ENCODE assay signal across 15 cellular contexts in the genomic region with DNA sequence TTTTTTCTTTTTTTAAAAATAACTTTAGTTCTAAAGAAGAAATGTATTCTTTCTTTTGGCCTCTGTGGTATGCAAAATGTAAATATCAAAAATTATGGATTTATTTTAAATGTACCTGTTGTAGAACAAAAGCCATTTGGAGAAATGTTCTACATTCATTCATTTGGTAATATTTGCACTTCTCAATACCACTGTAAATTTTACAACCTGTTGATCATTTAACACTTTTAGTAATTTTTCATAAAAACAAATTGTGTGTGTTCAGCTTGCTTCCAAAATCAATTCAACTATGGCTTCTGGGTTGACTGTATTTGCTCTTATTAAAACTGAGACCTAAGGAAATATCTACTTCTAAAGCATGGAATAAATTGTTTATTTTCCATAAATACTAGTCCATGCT. TPM values are rescaled to one million over a fixed set of nuclear protein-coding genes. Genes with fewer than 3 reads are reported as not detected.
DNase-seq lines count a peak whose midpoint lies in the region; ATAC-seq and TF ChIP-seq lines count a peak whose summit lies in the region.
"Had no signal": no experiment of that assay in that cellular context is flagged by ENCODE, and none has a peak within 500 bp of the region (broad histone marks: within the 10 kb centered on the region; RNA-seq: fewer than 3 reads in every experiment).

No MANE protein-coding gene starts in this region.

- intact Hi-C loops in Caco-2 (cut with micrococcal nuclease; ENCODE audit: unreplicated experiment) = no loop called here

- CTCF ChIA-PET in Caco-2 (lab: Charles Lee) = interaction anchor here (0.7 to 1.2 kb wide), 3 partner anchors 48 to 115 kb away, joined by 3 to 6 read pairs (median 3); no protein-coding TSS in a partner anchor

- no peak for ATAC-seq in stimulated activated memory B cell treated with anti-CD40 and anti-IgM and Interleukin-4, amounts not matched to agents 10 μg/mL and 1 μg/mL and 100 μg/mL, for 72 hours
- ATAC-seq in HG03135 (IDR thresholded peaks at IDR 0.05; ENCODE audit: unreplicated experiment) = no peak
- no peak for ATAC-seq in stimulated activated naive CD8-positive, alpha-beta T cell treated with anti-CD3 and anti-CD28 coated beads, Interleukin-15, Interleukin-2, amounts not matched to agents 100 U/mL and 50 U/mL, for 24 hours
- ATAC-seq: gastroesophageal sphincter had no signal

- H3K4me3 ChIP-seq in Caco-2 (ENCODE audit: low read depth, low read length) (peak overlapping the region; percentile 84), HL-60 (replicated peaks; ENCODE audit: insufficient read depth, low read length) (peak overlapping the region; percentile 63), SK-N-MC (peak overlapping the region; percentile 85), iPS-20b (ENCODE audit: low read length) (peak overlapping the region; percentile 78)
- H3K4me3 ChIP-seq: breast epithelium, gastroesophageal sphincter had no signal

- peaks cover 58% of the 10 kb centered on the region for H3K36me3 Mint-ChIP-seq in Caco-2 (ENCODE audit: insufficient read depth, unreplicated experiment)
- no peaks in the 10 kb centered on the region for H3K36me3 Mint-ChIP-seq in stimulated activated memory B cell treated with anti-CD40 and anti-IgM and Interleukin-4, amounts not matched to agents 10 μg/mL and 1 μg/mL and 100 μg/mL, for 72 hours

- H3K27me3 ChIP-seq in Caco-2 (replicated peaks; ENCODE audit: control insufficient read depth, insufficient read depth, low read length) (no peaks in the 10 kb centered on the region), HL-60 (ENCODE audit: insufficient read depth, poor library complexity, severe bottlenecking) (no peaks in the 10 kb centered on the region), iPS-20b (ENCODE audit: insufficient read depth, low read length) (no peaks in the 10 kb centered on the region)

- H3K4me1 Mint-ChIP-seq in Caco-2 (ENCODE audit: low read depth, unreplicated experiment) = peaks cover 14% of the 10 kb centered on the region
- peaks cover 28% of the 10 kb centered on the region for H3K4me1 Mint-ChIP-seq in stimulated activated memory B cell treated with anti-CD40 and anti-IgM and Interleukin-4, amounts not matched to agents 10 μg/mL and 1 μg/mL and 100 μg/mL, for 72 hours

- peak overlapping the region; percentile 82 for H3K4me3 Mint-ChIP-seq in Caco-2 (ENCODE audit: unreplicated experiment)
- H3K4me3 Mint-ChIP-seq in stimulated activated memory B cell treated with anti-CD40 and anti-IgM and Interleukin-4, amounts not matched to agents 10 μg/mL and 1 μg/mL and 100 μg/mL, for 72 hours = no peak overlapping the region

- POLR2A ChIA-PET in Caco-2 (lab: Charles Lee) = interaction anchor here (1.4 kb wide), 1 partner anchor 115 kb away, joined by 3 read pairs; no protein-coding TSS in a partner anchor

- no peak for TF ChIP-seq CTCF in Caco-2 (IDR thresholded peaks at IDR 0.05; ENCODE audit: insufficient read depth in 1 of 2, low read depth in 1 of 2, low read length in 1 of 2, severe bottlenecking in 1 of 2, unreplicated experiment in 1 of 2)
- TF ChIP-seq CTCF in HL-60 (IDR thresholded peaks at IDR 0.05; ENCODE audit: insufficient read depth, low read length) = no peak

- BruUV-seq in Caco-2 (replicated peaks; lab: Mats Ljungman, UMichigan) = no TSS peak

- H3K27ac Mint-ChIP-seq in Caco-2 (ENCODE audit: unreplicated experiment) = peak overlapping the region; percentile 93
- no peak overlapping the region for H3K27ac Mint-ChIP-seq in stimulated activated memory B cell treated with anti-CD40 and anti-IgM and Interleukin-4, amounts not matched to agents 10 μg/mL and 1 μg/mL and 100 μg/mL, for 72 hours

- no peaks in the 10 kb centered on the region for H3K9me3 Mint-ChIP-seq in Caco-2 (ENCODE audit: unreplicated experiment)
- H3K9me3 Mint-ChIP-seq in stimulated activated memory B cell treated with anti-CD40 and anti-IgM and Interleukin-4, amounts not matched to agents 10 μg/mL and 1 μg/mL and 100 μg/mL, for 72 hours = no peaks in the 10 kb centered on the region

- H3K9me3 ChIP-seq in Caco-2 = no peaks in the 10 kb centered on the region
- no peaks in the 10 kb centered on the region for H3K9me3 ChIP-seq in SK-N-MC (ENCODE audit: low read depth, low read length)
- H3K9me3 ChIP-seq in iPS-20b (ENCODE audit: insufficient read depth, low read depth, low read length) = no peaks in the 10 kb centered on the region

- H3K4me1 ChIP-seq in Caco-2 (peaks cover 26% of the 10 kb centered on the region), iPS-20b (ENCODE audit: insufficient read depth, low read length) (peaks cover 3% of the 10 kb centered on the region; the same call in 1 of the 2 replicates)

- DNase-seq in Caco-2 (no peak), HL-60 (ENCODE audit: low read depth in 1 of 2, low spot score in 1 of 2) (no peak), SK-N-MC (ENCODE audit: low read depth, low spot score) (no peak), A172 (ENCODE audit: low spot score) (no peak)
- DNase-seq in stimulated activated naive CD8-positive, alpha-beta T cell treated with anti-CD3 and anti-CD28 coated beads, Interleukin-15, Interleukin-2, amounts not matched to agents 100 U/mL and 50 U/mL, for 24 hours = no peak
- DNase-seq: activated CD8-positive, alpha-beta memory T cell treated with anti-CD3 and anti-CD28 coated beads for 24 hours; activated naive CD4-positive, alpha-beta T cell treated with Interleukin-2 at 50 U/mL for 16 hours; C1 segment of cervical spinal cord; retina; stimulated activated CD4-positive, alpha-beta T cell treated with anti-CD3 and anti-CD28 coated beads, Interleukin-2, amount 100 ng/mL, for 24 hours had no signal

- H3K36me3 ChIP-seq in Caco-2 (ENCODE audit: control insufficient read depth, insufficient read depth, low read length) = no peaks in the 10 kb centered on the region
- no peaks in the 10 kb centered on the region for H3K36me3 ChIP-seq in SK-N-MC (ENCODE audit: insufficient read depth, low read length)
- H3K36me3 ChIP-seq in iPS-20b (ENCODE audit: insufficient read depth, low read depth, low read length) = 0 out of 2 replicates have a peak, but pooled peaks cover 4% of the 10 kb centered on the region
- H3K36me3 ChIP-seq: breast epithelium, gastroesophageal sphincter had no signal

- H3K9ac ChIP-seq in SK-N-MC (ENCODE audit: insufficient read length) (peak overlapping the region; percentile 86), iPS-20b (ENCODE audit: low read depth, low read length) (peak overlapping the region; percentile 86)

- H3K27ac ChIP-seq in HL-60 (replicated peaks) (peak overlapping the region; percentile 96), SK-N-MC (peak overlapping the region; percentile 97), iPS-20b (ENCODE audit: low read length) (no peak overlapping the region)
- H3K27ac ChIP-seq: breast epithelium, gastroesophageal sphincter had no signal

- no peaks in the 10 kb centered on the region for H3K27me3 Mint-ChIP-seq in Caco-2 (ENCODE audit: insufficient read depth, unreplicated experiment)
- peaks cover 58% of the 10 kb centered on the region for H3K27me3 Mint-ChIP-seq in stimulated activated memory B cell treated with anti-CD40 and anti-IgM and Interleukin-4, amounts not matched to agents 10 μg/mL and 1 μg/mL and 100 μg/mL, for 72 hours

RNA-seq across cellular contexts. Expression of a gene that starts 2.3 kb away (rescaled TPM):
- 124 and 127 TPM in 2 replicates for total RNA-seq in Caco-2 (2022)
- total RNA-seq in A172 (2014; rRNA removed; shearing (Covaris generic)) = 64.3 and 74.1 TPM in 2 replicates

RNA-seq across cellular contexts. Expression of a gene that starts 59.2 kb away (rescaled TPM):
- total RNA-seq in Caco-2 (2022) = 123 and 132 TPM in 2 replicates
- 18.9 and 27.5 TPM in 2 replicates for total RNA-seq in A172 (2014; rRNA removed; shearing (Covaris generic))
